11 cellular contexts compared by ENCODE assay signal in the genomic region with DNA sequence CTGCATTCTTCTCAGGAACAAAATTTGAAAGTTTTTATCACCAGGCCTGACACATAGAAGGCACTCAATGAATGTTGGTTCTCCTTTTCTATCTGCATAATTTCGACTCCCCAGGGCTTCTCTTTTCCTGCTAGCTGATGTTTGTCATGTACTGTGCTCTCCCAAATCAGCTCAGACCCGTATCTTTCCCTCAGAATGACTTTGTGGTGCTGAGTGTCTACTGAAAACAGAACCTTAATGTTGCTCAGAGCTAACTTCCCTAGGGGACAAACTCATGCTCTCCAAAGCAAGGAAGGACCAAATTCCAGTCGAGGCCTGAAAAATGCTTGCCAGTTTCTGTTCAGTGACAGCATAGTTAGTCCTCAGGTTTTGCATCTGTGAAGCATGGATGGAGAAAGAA. TPM values are rescaled to one million over a fixed set of nuclear protein-coding genes. Genes with fewer than 3 reads are reported as not detected.
DNase-seq lines count a peak whose midpoint lies in the region; ATAC-seq and TF ChIP-seq lines count a peak whose summit lies in the region.
"Had no signal": no experiment of that assay in that cellular context is flagged by ENCODE, and none has a peak within 500 bp of the region (broad histone marks: within the 10 kb centered on the region; RNA-seq: fewer than 3 reads in every experiment).

No MANE protein-coding gene starts in this region.

- H3K9me3 Mint-ChIP-seq in activated naive CD4-positive, alpha-beta T cell treated with anti-CD3 and anti-CD28 coated beads, Interleukin-2, amount 50 U/mL, for 24 hours: peaks cover 5% of the 10 kb centered on the region
- H3K9me3 Mint-ChIP-seq in activated T-helper 1 cell treated with anti-CD3 and anti-CD28 coated beads, Interleukin-12 subunit alpha, Interleukin-12 subunit beta, Interleukin-2, Interleukin-4 antibody, amounts not matched to agents 30 ng/mL and 10 ng/mL and 1 ng/mL, durations not matched to agents 14 hours and 24 hours and 36 hours: no peaks in the 10 kb centered on the region

- intact Hi-C loops in activated T-helper 1 cell treated with anti-CD3 and anti-CD28 coated beads, Interleukin-12 subunit alpha, Interleukin-12 subunit beta, Interleukin-2, Interleukin-4 antibody, amounts not matched to agents 30 ng/mL and 10 ng/mL and 1 ng/mL, durations not matched to agents 14 hours and 24 hours and 36 hours (cut with micrococcal nuclease): loop anchor here (5.0 kb wide), 1 partner anchor 592 kb away; the partner anchor contains the start of gene ATF7IP
- intact Hi-C loops in left lung (cut with DNase I) (no loop called here), transverse colon (cut with DNase I; ENCODE audit: low total_unique reads) (no loop called here)

- peaks cover 2% of the 10 kb centered on the region for H3K36me3 Mint-ChIP-seq in activated naive CD4-positive, alpha-beta T cell treated with anti-CD3 and anti-CD28 coated beads, Interleukin-2, amount 50 U/mL, for 24 hours
- peaks cover 19% of the 10 kb centered on the region for H3K36me3 Mint-ChIP-seq in activated T-helper 1 cell treated with anti-CD3 and anti-CD28 coated beads, Interleukin-12 subunit alpha, Interleukin-12 subunit beta, Interleukin-2, Interleukin-4 antibody, amounts not matched to agents 30 ng/mL and 10 ng/mL and 1 ng/mL, durations not matched to agents 14 hours and 24 hours and 36 hours (ENCODE audit: low read depth)

- TF ChIP-seq CTCF in left lung (IDR thresholded peaks at IDR 0.05) (no peak), transverse colon (IDR thresholded peaks at IDR 0.05) (no peak)

- H3K4me3 ChIP-seq in left lung: peak overlapping the region in 1 of 2 donors; percentile 53
- peak overlapping the region in 2 of 4 donors; percentile 21 to 47 for H3K4me3 ChIP-seq in transverse colon

- H3K4me1 ChIP-seq in left lung: peaks cover 4 to 94% of the 10 kb centered on the region in 2 donors
- H3K4me1 ChIP-seq in transverse colon: peaks cover 0 to 13% (median 6%) of the 10 kb centered on the region in 4 donors

- no peaks in the 10 kb centered on the region for H3K9me3 ChIP-seq in left lung
- no peaks in the 10 kb centered on the region for H3K9me3 ChIP-seq in transverse colon

- H3K27me3 ChIP-seq in left lung (no peaks in the 10 kb centered on the region), transverse colon (no peaks in the 10 kb centered on the region)

- WGBS in transverse colon (ENCODE audit: low coverage in 1 of 2), 2 donors: 60 to 71% methylated on average over 3 of the region's 3 CpGs

- no peak for TF ChIP-seq EP300 in transverse colon (IDR thresholded peaks at IDR 0.05; ENCODE audit: low read depth)

- peak overlapping the region; percentile 98 for H3K27ac Mint-ChIP-seq in activated naive CD4-positive, alpha-beta T cell treated with anti-CD3 and anti-CD28 coated beads, Interleukin-2, amount 50 U/mL, for 24 hours
- H3K27ac Mint-ChIP-seq in activated T-helper 1 cell treated with anti-CD3 and anti-CD28 coated beads, Interleukin-12 subunit alpha, Interleukin-12 subunit beta, Interleukin-2, Interleukin-4 antibody, amounts not matched to agents 30 ng/mL and 10 ng/mL and 1 ng/mL, durations not matched to agents 14 hours and 24 hours and 36 hours: peak overlapping the region; percentile 97

- no peak for TF ChIP-seq POLR2A in transverse colon (IDR thresholded peaks at IDR 0.05)

- H3K4me3 Mint-ChIP-seq in activated naive CD4-positive, alpha-beta T cell treated with anti-CD3 and anti-CD28 coated beads, Interleukin-2, amount 50 U/mL, for 24 hours: peak overlapping the region; percentile 100
- peak overlapping the region; percentile 97 for H3K4me3 Mint-ChIP-seq in activated T-helper 1 cell treated with anti-CD3 and anti-CD28 coated beads, Interleukin-12 subunit alpha, Interleukin-12 subunit beta, Interleukin-2, Interleukin-4 antibody, amounts not matched to agents 30 ng/mL and 10 ng/mL and 1 ng/mL, durations not matched to agents 14 hours and 24 hours and 36 hours

- DNase-seq in activated naive CD4-positive, alpha-beta T cell (lab: John Stamatoyannopoulos, UW): no peak
- no peak for DNase-seq in activated T-helper 1 cell treated with anti-CD3 and anti-CD28 coated beads, Interleukin-12 subunit alpha, Interleukin-12 subunit beta, Interleukin-2, Interleukin-4 antibody, amounts not matched to agents 30 ng/mL and 10 ng/mL and 1 ng/mL, durations not matched to agents 14 hours and 24 hours and 36 hours (ENCODE audit: low spot score)
- DNase-seq in left lung (no peak), transverse colon (no peak), ecto neural progenitor cell (ENCODE audit: low spot score) (no peak), amniotic stem cell (lab: John Stamatoyannopoulos, UW) (no peak)
- DNase-seq: NCI-H1092 treated with DMSO at 0.1 percent for 48 hours, SW 1271 had no signal

- peak; percentile 4 for ATAC-seq in left lung
- ATAC-seq in HG02610 (IDR thresholded peaks at IDR 0.05; ENCODE audit: unreplicated experiment): no peak

- H3K36me3 ChIP-seq in left lung (no peaks in the 10 kb centered on the region), transverse colon (no peaks in the 10 kb centered on the region)

- in situ Hi-C loops in transverse colon (cut with MboI; ENCODE audit: low pct_ligation_motif_present in 1 of 4, low pct_unique_long_range_greater_than_20kb in 1 of 4, low sequenced_read_pairs in 3 of 4): no loop called here

- H3K4me1 Mint-ChIP-seq in activated naive CD4-positive, alpha-beta T cell treated with anti-CD3 and anti-CD28 coated beads, Interleukin-2, amount 50 U/mL, for 24 hours: peaks cover 78% of the 10 kb centered on the region
- peaks cover 66% of the 10 kb centered on the region for H3K4me1 Mint-ChIP-seq in activated T-helper 1 cell treated with anti-CD3 and anti-CD28 coated beads, Interleukin-12 subunit alpha, Interleukin-12 subunit beta, Interleukin-2, Interleukin-4 antibody, amounts not matched to agents 30 ng/mL and 10 ng/mL and 1 ng/mL, durations not matched to agents 14 hours and 24 hours and 36 hours (ENCODE audit: low read depth)

- H3K27ac ChIP-seq in left lung: peak overlapping the region; percentile 86 to 98
- H3K27ac ChIP-seq in transverse colon: peak overlapping the region; percentile 49 to 76 (median 70)

- no peaks in the 10 kb centered on the region for H3K27me3 Mint-ChIP-seq in activated naive CD4-positive, alpha-beta T cell treated with anti-CD3 and anti-CD28 coated beads, Interleukin-2, amount 50 U/mL, for 24 hours
- no peaks in the 10 kb centered on the region for H3K27me3 Mint-ChIP-seq in activated T-helper 1 cell treated with anti-CD3 and anti-CD28 coated beads, Interleukin-12 subunit alpha, Interleukin-12 subunit beta, Interleukin-2, Interleukin-4 antibody, amounts not matched to agents 30 ng/mL and 10 ng/mL and 1 ng/mL, durations not matched to agents 14 hours and 24 hours and 36 hours (ENCODE audit: insufficient read depth)

RNA-seq across cellular contexts. Expression of gene ARHGDIB, which starts 1.9 kb away (rescaled TPM):
- 494 and 511 TPM in 2 replicates for total RNA-seq in activated T-helper 1 cell treated with anti-CD3 and anti-CD28 coated beads, Interleukin-12 subunit alpha, Interleukin-12 subunit beta, Interleukin-2, Interleukin-4 antibody, amounts not matched to agents 30 ng/mL and 10 ng/mL and 1 ng/mL, durations not matched to agents 14 hours and 24 hours and 36 hours
- total RNA-seq in left lung (100 to 1,000 TPM; 168 to 314 TPM), transverse colon (10 to 100 TPM; 36.7 to 69.5 (median 48.3) TPM)

RNA-seq across cellular contexts. Expression of gene PDE6H, which starts 13.4 kb away (rescaled TPM):
- not detected in 2 replicates for total RNA-seq in activated T-helper 1 cell treated with anti-CD3 and anti-CD28 coated beads, Interleukin-12 subunit alpha, Interleukin-12 subunit beta, Interleukin-2, Interleukin-4 antibody, amounts not matched to agents 30 ng/mL and 10 ng/mL and 1 ng/mL, durations not matched to agents 14 hours and 24 hours and 36 hours
- total RNA-seq in left lung (not detected), transverse colon (not detected)
- total RNA-seq: subcutaneous adipose tissue had no signal

RNA-seq across cellular contexts. Expression of gene ERP27, which starts 21.1 kb away (rescaled TPM):
- 2.2 and 2.3 TPM in 2 replicates for total RNA-seq in activated T-helper 1 cell treated with anti-CD3 and anti-CD28 coated beads, Interleukin-12 subunit alpha, Interleukin-12 subunit beta, Interleukin-2, Interleukin-4 antibody, amounts not matched to agents 30 ng/mL and 10 ng/mL and 1 ng/mL, durations not matched to agents 14 hours and 24 hours and 36 hours
- total RNA-seq in left lung (10 to 100 TPM in 1 of 2 donors, 1 to 10 TPM in 1; 5.3 to 16.2 TPM), transverse colon (1 to 10 TPM in 1 of 4 donors, under 1 TPM in 1, not detected in 2; 0.64 to 2.6 TPM)
